ENCODE assay signal across 25 cellular contexts in genomic region chr5:18805376-18805775, GRCh38.
"Had no signal": no experiment of that assay in that cellular context is flagged by ENCODE, and none has a peak within 500 bp of the region (broad histone marks: within the 10 kb centered on the region; RNA-seq: fewer than 3 reads in every experiment).

No MANE protein-coding gene starts in this region.

- H3K27ac ChIP-seq: brain microvascular endothelial cell, coronary artery, dorsolateral prefrontal cortex, WERI-Rb-1 had no signal

- H3K4me3 ChIP-seq: coronary artery, dorsolateral prefrontal cortex had no signal

- DNase-seq: activated B cell treated with CpG ODN at 0.5 μM for 24 hours; activated CD4-positive, alpha-beta T cell treated with anti-CD3 and anti-CD28 coated beads for 48 hours; activated CD4-positive, alpha-beta T cell treated with anti-CD3 and anti-CD28 coated beads, Interleukin-2, amount 50 U/mL, for 1 hour; activated CD4-positive, alpha-beta T cell treated with anti-CD3 and anti-CD28 coated beads, Interleukin-2, amount 50 U/mL, for 48 hours; activated CD8-positive, alpha-beta memory T cell treated with anti-CD3 and anti-CD28 coated beads for 24 hours; activated CD8-positive, alpha-beta T cell treated with anti-CD3 and anti-CD28 coated beads for 36 hours; activated effector memory CD4-positive, alpha-beta T cell treated with Interleukin-2 at 50 U/mL for 16 hours; activated gamma-delta T cell treated with Interleukin-2 at 50 U/mL for 16 hours; activated naive CD4-positive, alpha-beta T cell treated with anti-CD3 and anti-CD28 coated beads, Interleukin-2, amount 50 U/mL, for 16 hours; activated naive CD4-positive, alpha-beta T cell treated with Interleukin-2 at 50 U/mL for 16 hours; activated T-cell treated with anti-CD3 and anti-CD28 coated beads, Interleukin-2, amount 50 U/mL, for 4 hours; amniotic stem cell; anterior cingulate cortex; brain microvascular endothelial cell; dorsolateral prefrontal cortex; effector memory CD4-positive, alpha-beta T cell; endodermal cell; foreskin fibroblast; head of caudate nucleus; T-helper 17 cell; T1000; WERI-Rb-1 had no signal

- FAIRE-seq: astrocyte, bronchial epithelial cell had no signal

- H3K36me3 ChIP-seq: brain microvascular endothelial cell, WERI-Rb-1 had no signal

- H3K27me3 ChIP-seq: brain microvascular endothelial cell, dorsolateral prefrontal cortex had no signal
